8 cellular contexts compared by ENCODE assay signal in the genomic region with DNA sequence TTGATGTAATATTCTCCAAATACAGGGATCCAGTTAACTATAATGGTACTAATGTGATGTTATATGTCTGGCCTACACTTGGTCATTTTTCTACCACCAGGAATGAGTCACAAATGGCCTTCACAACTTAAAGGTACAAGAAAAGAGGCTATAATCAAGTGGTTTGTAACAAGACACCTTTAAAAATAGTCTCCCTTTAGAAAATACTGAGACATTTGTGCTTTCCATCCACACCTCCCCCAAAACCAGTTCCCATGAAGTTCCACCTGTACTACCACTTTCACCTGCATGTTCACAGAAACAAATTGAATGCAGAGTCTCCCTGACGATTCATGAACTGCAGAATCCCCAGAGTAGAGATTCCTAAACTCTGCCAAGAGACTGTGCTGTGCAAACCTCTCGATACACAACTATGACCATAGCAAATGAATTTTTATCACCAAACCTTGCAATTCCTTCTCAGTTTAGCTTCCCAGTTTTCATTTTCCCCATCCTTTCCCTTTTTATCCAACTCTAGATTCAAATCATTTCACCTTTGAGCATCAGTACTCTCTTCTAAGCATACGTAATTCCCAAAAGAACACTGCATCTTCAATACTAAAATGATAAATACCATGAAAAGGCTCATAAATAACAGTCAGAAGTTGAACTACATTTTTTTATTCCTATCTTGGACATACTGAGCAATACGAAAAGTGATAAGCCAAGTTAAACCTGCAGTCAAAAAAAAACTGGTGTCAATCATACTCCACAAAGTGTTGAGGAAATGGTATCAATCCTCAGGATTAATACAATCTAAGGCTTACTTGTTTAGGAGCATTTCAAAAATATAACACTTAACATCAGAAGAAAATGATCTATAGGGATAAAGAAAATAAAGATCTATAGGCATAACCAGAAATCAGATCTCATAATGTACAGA. TPM values are rescaled to one million over a fixed set of nuclear protein-coding genes. Genes with fewer than 3 reads are reported as not detected.
DNase-seq lines count a peak whose midpoint lies in the region; ATAC-seq, FAIRE-seq and TF ChIP-seq lines count a peak whose summit lies in the region.

No MANE protein-coding gene starts in this region.

- H3K27ac ChIP-seq in OCI-LY1 (ENCODE audit: low read depth, low read length, poor library complexity, severe bottlenecking): peak overlapping the region; percentile 83
- peak overlapping the region; percentile 4 to 99 (median 76) for H3K27ac ChIP-seq in esophagus muscularis mucosa (replicated peaks in 1 of 4)
- H3K27ac ChIP-seq in psoas muscle: peak overlapping the region; percentile 97

- no peak overlapping the region for H2AFZ ChIP-seq in OCI-LY1 (ENCODE audit: low read length)

- ATAC-seq in psoas muscle: no peak
- ATAC-seq in GM18520 (IDR thresholded peaks at IDR 0.05; ENCODE audit: unreplicated experiment): no peak

- H3K9me3 ChIP-seq in OCI-LY1 (ENCODE audit: low read length) (no peaks in the 10 kb centered on the region), esophagus muscularis mucosa (no peaks in the 10 kb centered on the region), psoas muscle (no peaks in the 10 kb centered on the region)

- H3K4me1 ChIP-seq in OCI-LY1 (ENCODE audit: insufficient read depth, low read length, severe bottlenecking) (peaks cover 78% of the 10 kb centered on the region), esophagus muscularis mucosa (peaks cover 29 to 55% (median 49%) of the 10 kb centered on the region in 4 donors), psoas muscle (peaks cover 72% of the 10 kb centered on the region)

- no peak for DNase-seq in GM12892 (ENCODE audit: insufficient read length)
- no peak for DNase-seq in esophagus muscularis mucosa (ENCODE audit: extremely low spot score)
- no peak for DNase-seq in psoas muscle
- no peak for DNase-seq in Ammon's horn (ENCODE audit: low spot score)
- no peak for DNase-seq in NCI-H128 (lab: John Stamatoyannopoulos, UW; ENCODE audit: unreplicated experiment)
- no peak for DNase-seq in HK-2 (ENCODE audit: unreplicated experiment)

- H3F3A ChIP-seq in OCI-LY1 (ENCODE audit: insufficient read depth, low read length): no peaks in the 10 kb centered on the region; the same call in 1 of the 2 replicates

- 29% methylated on average over 4 of the region's 4 CpGs for WGBS in esophagus muscularis mucosa
- 26 to 34% (median 27%) methylated on average over 4 of the region's 4 CpGs for WGBS in psoas muscle, 3 donors

- intact Hi-C loops in esophagus muscularis mucosa (cut with DNase I): loop anchor here (2.0 to 10.0 kb wide), 4 partner anchors 63 to 415 kb away; no protein-coding TSS in a partner anchor
- intact Hi-C loops in psoas muscle (cut with DNase I): loop anchor here (5.0 to 10.0 kb wide), 4 partner anchors 325 to 432 kb away; no protein-coding TSS in a partner anchor

- H3K79me2 ChIP-seq in OCI-LY1 (ENCODE audit: insufficient read depth, low read length): peaks cover 100% of the 10 kb centered on the region

- peak; percentile 30 for FAIRE-seq in GM12892 (lab: Jason Lieb, UNC)

- H3K4me3 ChIP-seq in OCI-LY1 (ENCODE audit: low read depth, low read length, poor library complexity, severe bottlenecking) (peak overlapping the region; percentile 90), esophagus muscularis mucosa (peak overlapping the region; percentile 77 to 97 (median 91)), psoas muscle (peak overlapping the region; percentile 86)

- peak overlapping the region; percentile 97 for H3K4me2 ChIP-seq in OCI-LY1 (ENCODE audit: low read length)

- peak overlapping the region; percentile 77 for H3K9ac ChIP-seq in OCI-LY1 (ENCODE audit: low read length)

- H4K20me1 ChIP-seq in OCI-LY1 (ENCODE audit: insufficient read depth, low read length): no peaks in the 10 kb centered on the region

- no peak for TF ChIP-seq CTCF in OCI-LY1 (IDR thresholded peaks at IDR 0.05; ENCODE audit: low read length)
- TF ChIP-seq CTCF in esophagus muscularis mucosa (IDR thresholded peaks at IDR 0.05): no peak
- TF ChIP-seq CTCF in psoas muscle (IDR thresholded peaks at IDR 0.05): no peak

- TF ChIP-seq EP300 in esophagus muscularis mucosa (IDR thresholded peaks at IDR 0.05): no peak

- H3K36me3 ChIP-seq in OCI-LY1 (ENCODE audit: insufficient read depth, low read length): peaks cover 88% of the 10 kb centered on the region
- peaks cover 0 to 39% (median 8%) of the 10 kb centered on the region in 4 donors for H3K36me3 ChIP-seq in esophagus muscularis mucosa
- peaks cover 0 to 17% of the 10 kb centered on the region in 2 donors for H3K36me3 ChIP-seq in psoas muscle (ENCODE audit: insufficient read depth in 1 of 2, low read depth in 1 of 2)

- H3K27me3 ChIP-seq in OCI-LY1 (ENCODE audit: insufficient read depth, low read length) (no peaks in the 10 kb centered on the region), esophagus muscularis mucosa (no peaks in the 10 kb centered on the region), psoas muscle (ENCODE audit: insufficient read depth in 3 of 3, low read length in 2 of 3) (no peaks in the 10 kb centered on the region)

- TF ChIP-seq POLR2A in GM12892 (IDR thresholded peaks at IDR 0.05; ENCODE audit: low read depth, low read length) (no peak), esophagus muscularis mucosa (IDR thresholded peaks at IDR 0.05; ENCODE audit: low read depth) (no peak)

- H3K9me2 ChIP-seq in OCI-LY1 (ENCODE audit: low read depth, low read length): no peaks in the 10 kb centered on the region

RNA-seq across cellular contexts. Expression of a gene that starts 5.8 kb away (rescaled TPM):
- polyA plus RNA-seq in GM12892 (2012; ENCODE audit: missing spikeins): 123 TPM
- total RNA-seq in esophagus muscularis mucosa (10 to 100 TPM; 40.6 to 66.4 (median 43.1) TPM), psoas muscle (10 to 100 TPM; 18.4 to 34.2 (median 28.5) TPM)
- 10 to 100 TPM in 2 of 3 donors, 1 to 10 TPM in 1; 9.9 to 12.6 (median 10.6) TPM for polyA plus RNA-seq in psoas muscle
